2 cellular contexts compared by ENCODE assay signal in the genomic region with DNA sequence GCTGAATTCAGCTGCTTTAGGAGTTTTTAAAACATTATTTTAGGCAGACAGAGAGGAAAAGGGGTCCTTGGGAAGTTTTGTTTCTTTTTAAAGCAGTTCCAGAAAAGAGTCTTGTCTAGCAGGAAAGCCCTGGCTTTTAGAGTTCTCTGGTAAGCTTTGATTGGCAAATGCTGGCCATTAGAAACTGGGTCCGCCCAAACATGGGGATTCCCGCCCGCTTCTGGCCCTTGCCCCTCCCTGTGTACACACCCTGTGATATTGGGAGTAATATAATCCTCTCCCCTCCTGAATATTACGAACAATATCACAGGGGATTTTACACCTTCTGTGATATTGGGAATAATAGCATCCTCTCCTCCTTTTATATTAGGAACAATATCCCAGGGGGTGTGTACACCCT.
TF ChIP-seq lines count a peak whose summit lies in the region.

No MANE protein-coding gene starts in this region.

TF ChIP-seq in SK-N-SH, 30 proteins besides CTCF, POLR2A, EP300 and RAD21 (continued from another document):
- TF ChIP-seq, protein P1, sequence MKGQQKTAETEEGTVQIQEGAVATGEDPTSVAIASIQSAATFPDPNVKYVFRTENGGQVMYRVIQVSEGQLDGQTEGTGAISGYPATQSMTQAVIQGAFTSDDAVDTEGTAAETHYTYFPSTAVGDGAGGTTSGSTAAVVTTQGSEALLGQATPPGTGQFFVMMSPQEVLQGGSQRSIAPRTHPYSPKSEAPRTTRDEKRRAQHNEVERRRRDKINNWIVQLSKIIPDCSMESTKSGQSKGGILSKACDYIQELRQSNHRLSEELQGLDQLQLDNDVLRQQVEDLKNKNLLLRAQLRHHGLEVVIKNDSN (IDR thresholded peaks at IDR 0.05; ENCODE audit: borderline replicate concordance, low read depth) = no peak
- TF ChIP-seq POLR2AphosphoS5 (IDR thresholded peaks at IDR 0.05; ENCODE audit: low read depth, low read length) (no peak), MAX (IDR thresholded peaks at IDR 0.05; ENCODE audit: low read depth) (no peak), ZBTB33 (IDR thresholded peaks at IDR 0.05; ENCODE audit: borderline replicate concordance, low read depth) (no peak), TEAD4 (IDR thresholded peaks at IDR 0.05; ENCODE audit: borderline replicate concordance, insufficient read depth) (no peak), YY1 (IDR thresholded peaks at IDR 0.05; ENCODE audit: low read depth) (no peak)

TF ChIP-seq in WTC11, 78 proteins besides CTCF, POLR2A, EP300 and RAD21 (continued from another document):
- TF ChIP-seq, protein P2, sequence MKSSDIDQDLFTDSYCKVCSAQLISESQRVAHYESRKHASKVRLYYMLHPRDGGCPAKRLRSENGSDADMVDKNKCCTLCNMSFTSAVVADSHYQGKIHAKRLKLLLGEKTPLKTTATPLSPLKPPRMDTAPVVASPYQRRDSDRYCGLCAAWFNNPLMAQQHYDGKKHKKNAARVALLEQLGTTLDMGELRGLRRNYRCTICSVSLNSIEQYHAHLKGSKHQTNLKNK (CRISPR knock-in tag; IDR thresholded peaks at IDR 0.05) = no peak
- TF ChIP-seq CREB1 (CRISPR knock-in tag; IDR thresholded peaks at IDR 0.05) (no peak), ZNF121 (CRISPR knock-in tag; IDR thresholded peaks at IDR 0.05) (no peak), FOXJ3 (CRISPR knock-in tag; IDR thresholded peaks at IDR 0.05; ENCODE audit: borderline replicate concordance) (no peak), GTF2I (CRISPR knock-in tag; conservative IDR thresholded peaks at IDR 0.05) (no peak), GRHL2 (CRISPR knock-in tag; IDR thresholded peaks at IDR 0.05; ENCODE audit: insufficient replicate concordance, severe bottlenecking) (no peak), ESRRA (CRISPR knock-in tag; IDR thresholded peaks at IDR 0.05; ENCODE audit: borderline replicate concordance) (no peak), JUN (CRISPR knock-in tag; IDR thresholded peaks at IDR 0.05) (no peak), E2F1 (CRISPR knock-in tag; IDR thresholded peaks at IDR 0.05) (no peak), GABPB1 (CRISPR knock-in tag; IDR thresholded peaks at IDR 0.05) (no peak), ZNF138 (CRISPR knock-in tag; conservative IDR thresholded peaks at IDR 0.05) (no peak), NFYB (CRISPR knock-in tag; conservative IDR thresholded peaks at IDR 0.05; ENCODE audit: low read depth) (no peak), JAZF1 (CRISPR knock-in tag; IDR thresholded peaks at IDR 0.05) (no peak)
- TF ChIP-seq, protein P3, sequence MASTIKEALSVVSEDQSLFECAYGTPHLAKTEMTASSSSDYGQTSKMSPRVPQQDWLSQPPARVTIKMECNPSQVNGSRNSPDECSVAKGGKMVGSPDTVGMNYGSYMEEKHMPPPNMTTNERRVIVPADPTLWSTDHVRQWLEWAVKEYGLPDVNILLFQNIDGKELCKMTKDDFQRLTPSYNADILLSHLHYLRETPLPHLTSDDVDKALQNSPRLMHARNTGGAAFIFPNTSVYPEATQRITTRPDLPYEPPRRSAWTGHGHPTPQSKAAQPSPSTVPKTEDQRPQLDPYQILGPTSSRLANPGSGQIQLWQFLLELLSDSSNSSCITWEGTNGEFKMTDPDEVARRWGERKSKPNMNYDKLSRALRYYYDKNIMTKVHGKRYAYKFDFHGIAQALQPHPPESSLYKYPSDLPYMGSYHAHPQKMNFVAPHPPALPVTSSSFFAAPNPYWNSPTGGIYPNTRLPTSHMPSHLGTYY (CRISPR knock-in tag; IDR thresholded peaks at IDR 0.05) = no peak
- TF ChIP-seq, protein P4, sequence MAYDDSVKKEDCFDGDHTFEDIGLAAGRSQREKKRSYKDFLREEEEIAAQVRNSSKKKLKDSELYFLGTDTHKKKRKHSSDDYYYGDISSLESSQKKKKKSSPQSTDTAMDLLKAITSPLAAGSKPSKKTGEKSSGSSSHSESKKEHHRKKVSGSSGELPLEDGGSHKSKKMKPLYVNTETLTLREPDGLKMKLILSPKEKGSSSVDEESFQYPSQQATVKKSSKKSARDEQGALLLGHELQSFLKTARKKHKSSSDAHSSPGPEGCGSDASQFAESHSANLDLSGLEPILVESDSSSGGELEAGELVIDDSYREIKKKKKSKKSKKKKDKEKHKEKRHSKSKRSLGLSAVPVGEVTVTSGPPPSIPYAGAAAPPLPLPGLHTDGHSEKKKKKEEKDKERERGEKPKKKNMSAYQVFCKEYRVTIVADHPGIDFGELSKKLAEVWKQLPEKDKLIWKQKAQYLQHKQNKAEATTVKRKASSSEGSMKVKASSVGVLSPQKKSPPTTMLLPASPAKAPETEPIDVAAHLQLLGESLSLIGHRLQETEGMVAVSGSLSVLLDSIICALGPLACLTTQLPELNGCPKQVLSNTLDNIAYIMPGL (CRISPR knock-in tag; IDR thresholded peaks at IDR 0.05) = no peak
- TF ChIP-seq, protein P5, sequence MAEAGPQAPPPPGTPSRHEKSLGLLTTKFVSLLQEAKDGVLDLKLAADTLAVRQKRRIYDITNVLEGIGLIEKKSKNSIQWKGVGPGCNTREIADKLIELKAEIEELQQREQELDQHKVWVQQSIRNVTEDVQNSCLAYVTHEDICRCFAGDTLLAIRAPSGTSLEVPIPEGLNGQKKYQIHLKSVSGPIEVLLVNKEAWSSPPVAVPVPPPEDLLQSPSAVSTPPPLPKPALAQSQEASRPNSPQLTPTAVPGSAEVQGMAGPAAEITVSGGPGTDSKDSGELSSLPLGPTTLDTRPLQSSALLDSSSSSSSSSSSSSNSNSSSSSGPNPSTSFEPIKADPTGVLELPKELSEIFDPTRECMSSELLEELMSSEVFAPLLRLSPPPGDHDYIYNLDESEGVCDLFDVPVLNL (CRISPR knock-in tag; IDR thresholded peaks at IDR 0.05; ENCODE audit: borderline replicate concordance, low read depth) = no peak
